In genomic region chr2:210410542-210410941, GRCh38 we compare ENCODE assay signal across 32 cellular contexts.
A peak's percentile ranks its signal among the peaks of the same experiment; 100 is the strongest.
DNase-seq lines count a peak whose midpoint lies in the region; ATAC-seq, FAIRE-seq and TF ChIP-seq lines count a peak whose summit lies in the region.
"Had no signal": no experiment of that assay in that cellular context is flagged by ENCODE, and none has a peak within 500 bp of the region (broad histone marks: within the 10 kb centered on the region; RNA-seq: fewer than 3 reads in every experiment).

No MANE protein-coding gene starts in this region.

- H3K27me3 ChIP-seq in HepG2 (ENCODE audit: control insufficient read depth in 1 of 2, insufficient read depth in 2 of 2, low read length in 2 of 2) (no peaks in the 10 kb centered on the region; a peak in 1 of 5 replicates), right lobe of liver (no peaks in the 10 kb centered on the region), IMR-90 (ENCODE audit: control insufficient read depth, insufficient read depth, low read length) (no peaks in the 10 kb centered on the region)
- H3K27me3 ChIP-seq: BE2C; BLaER1; BLaER1 treated with 17β-estradiol and CSF1 and Interleukin-3, amounts not matched to agents 10 nM and 100 nM had no signal

- POLR2A ChIA-PET in HepG2 (lab: Yijun Ruan, JAX) (no interaction called here), A549 (lab: Yijun Ruan, JAX) (no interaction called here), IMR-90 (lab: Charles Lee; ENCODE audit: unreplicated experiment) (no interaction called here)

- H3K4ac ChIP-seq in IMR-90 (ENCODE audit: low read depth, low read length): no peak overlapping the region

- H3K4me1 ChIP-seq in HepG2 (ENCODE audit: insufficient read depth, low read length) (no peaks in the 10 kb centered on the region), right lobe of liver (no peaks in the 10 kb centered on the region), A549 (no peaks in the 10 kb centered on the region), IMR-90 (ENCODE audit: control insufficient read depth, insufficient read depth, low read length) (no peaks in the 10 kb centered on the region)
- H3K4me1 ChIP-seq: BE2C, Caco-2 had no signal

- no peak overlapping the region for H2BK15ac ChIP-seq in IMR-90 (ENCODE audit: low read depth, low read length)

- H3K9me3 ChIP-seq in HepG2 (ENCODE audit: low read length): no peaks in the 10 kb centered on the region
- H3K9me3 ChIP-seq in right lobe of liver: no peaks in the 10 kb centered on the region
- no peaks in the 10 kb centered on the region for H3K9me3 ChIP-seq in A549
- no peaks in the 10 kb centered on the region for H3K9me3 ChIP-seq in IMR-90 (ENCODE audit: control insufficient read depth, insufficient read depth, low read length)
- H3K9me3 ChIP-seq: BE2C, BLaER1, Caco-2 had no signal

- dilution Hi-C loops in IMR-90 (cut with HindIII; ENCODE audit: low sequenced_read_pairs, unreplicated experiment): no loop called here

- WGBS in HepG2 (ENCODE audit: low lambda C conversion rate): 2% methylated on average over 1 of the region's 1 CpG
- WGBS in right lobe of liver (ENCODE audit: insufficient coverage, low coverage, low lambda C conversion rate, missing lambda C conversion rate): 42% methylated on average over 1 of the region's 1 CpG
- 0% methylated on average over 1 of the region's 1 CpG for WGBS in A549 (ENCODE audit: missing lambda C conversion rate)
- no CpG with 5 or more reads among the region's 1 CpG for WGBS in IMR-90 (ENCODE audit: extremely low coverage in 2 of 2, insufficient read length in 1 of 2), 2 experiments

- H3K18ac ChIP-seq in IMR-90 (ENCODE audit: low read depth, low read length): no peak overlapping the region

- no peak overlapping the region for H3K4me2 ChIP-seq in HepG2 (ENCODE audit: low read depth, low read length)
- H3K4me2 ChIP-seq in A549: no peak overlapping the region
- no peak overlapping the region for H3K4me2 ChIP-seq in IMR-90 (ENCODE audit: low read depth, low read length)
- H3K4me2 ChIP-seq: BLaER1; BLaER1 treated with 17β-estradiol and CSF1 and Interleukin-3, amounts not matched to agents 10 nM and 100 nM had no signal

- no peaks in the 10 kb centered on the region for H3K79me2 ChIP-seq in HepG2 (ENCODE audit: insufficient read depth, low read length)

- H4K8ac ChIP-seq in IMR-90 (ENCODE audit: low read depth in 2 of 2, low read length in 2 of 2): no peak overlapping the region

- H2AK9ac ChIP-seq in IMR-90 (replicated peaks; ENCODE audit: low read depth, low read length, poor library complexity): no peak overlapping the region

- in situ Hi-C loops in HepG2 (cut with HindIII; ENCODE audit: extremely low pct_ligation_motif_present, low pct_unique_long_range_greater_than_20kb): no loop called here
- in situ Hi-C loops in IMR-90 (cut with MboI; ENCODE audit: low sequenced_read_pairs): no loop called here

- H3K9ac ChIP-seq in HepG2 (ENCODE audit: insufficient read depth, low read depth, low read length): no peak overlapping the region
- H3K9ac ChIP-seq in IMR-90 (ENCODE audit: low read depth, low read length): no peak overlapping the region
- H3K9ac ChIP-seq: BLaER1; BLaER1 treated with 17β-estradiol and CSF1 and Interleukin-3, amounts not matched to agents 10 nM and 100 nM had no signal

- H4K20me1 ChIP-seq in HepG2 (ENCODE audit: insufficient read depth, low read length) (no peaks in the 10 kb centered on the region), IMR-90 (ENCODE audit: insufficient read depth, low read length) (no peaks in the 10 kb centered on the region)
- H4K20me1 ChIP-seq: BLaER1; BLaER1 treated with 17β-estradiol and CSF1 and Interleukin-3, amounts not matched to agents 10 nM and 100 nM had no signal

- no peak overlapping the region for H2BK120ac ChIP-seq in IMR-90 (ENCODE audit: low read depth, low read length)

- ATAC-seq in HepG2 (no peak), right lobe of liver (no peak), A549 (no peak), IMR-90 (ENCODE audit: low read depth) (no peak)
- ATAC-seq: CD8-positive, alpha-beta T cell had no signal

- H3K79me1 ChIP-seq in IMR-90 (ENCODE audit: low read depth in 1 of 2, low read length in 2 of 2): no peaks in the 10 kb centered on the region

- no peak overlapping the region for H2AK5ac ChIP-seq in IMR-90 (ENCODE audit: low read depth, low read length)

- H4K91ac ChIP-seq in IMR-90 (ENCODE audit: insufficient read depth, low read depth, low read length): no peak overlapping the region

- no peak overlapping the region for H4K5ac ChIP-seq in IMR-90 (ENCODE audit: low read depth, low read length)

- H3K36me3 ChIP-seq in HepG2 (replicated peaks in 1 of 2; ENCODE audit: control insufficient read depth in 1 of 2, insufficient read depth in 2 of 2, low read length in 2 of 2) (no peaks in the 10 kb centered on the region), right lobe of liver (no peaks in the 10 kb centered on the region), IMR-90 (ENCODE audit: control insufficient read depth, insufficient read depth, low read length) (no peaks in the 10 kb centered on the region)
- H3K36me3 ChIP-seq: BE2C; BLaER1; BLaER1 treated with 17β-estradiol and CSF1 and Interleukin-3, amounts not matched to agents 10 nM and 100 nM had no signal

- H3K4me3 ChIP-seq in HepG2 (replicated peaks in 1 of 3; ENCODE audit: insufficient read depth in 1 of 3, low read depth in 2 of 3, low read length in 3 of 3) (no peak overlapping the region), right lobe of liver (no peak overlapping the region), A549 (no peak overlapping the region), IMR-90 (ENCODE audit: insufficient read depth, low read depth, low read length) (no peak overlapping the region), coronary artery (no peak overlapping the region)
- H3K4me3 ChIP-seq: BLaER1; BLaER1 treated with 17β-estradiol and CSF1 and Interleukin-3, amounts not matched to agents 10 nM and 100 nM had no signal

- CTCF ChIA-PET in HepG2 (lab: Yijun Ruan, JAX; ENCODE audit: low intra/inter-chr PET ratio, low total read pairs) (no interaction called here), A549 (lab: Yijun Ruan, JAX) (no interaction called here), IMR-90 (lab: Yijun Ruan, JAX) (interaction anchor here (0.6 to 0.7 kb wide), 2 partner anchors 48 to 1847 kb away, joined by 3 to 5 read pairs; no protein-coding TSS in a partner anchor)

- H2AFZ ChIP-seq in HepG2 (ENCODE audit: low read length): no peak overlapping the region
- H2AFZ ChIP-seq in IMR-90 (replicated peaks; ENCODE audit: low read length, poor library complexity): no peak overlapping the region

- FAIRE-seq in HepG2 (lab: Jason Lieb, UNC) (no peak), A549 (lab: Jason Lieb, UNC) (no peak)
- FAIRE-seq: A204.1, D721Med had no signal

- H2BK20ac ChIP-seq in IMR-90 (ENCODE audit: low read depth, low read length): no peak overlapping the region

- TF ChIP-seq POLR2A in HepG2 (IDR thresholded peaks at IDR 0.05; ENCODE audit: insufficient read depth in 1 of 2, low read depth in 2 of 2, low read length in 2 of 2) (no peak), right lobe of liver (IDR thresholded peaks at IDR 0.05) (no peak), A549 (IDR thresholded peaks at IDR 0.05; ENCODE audit: low read length) (no peak), IMR-90 (IDR thresholded peaks at IDR 0.05; ENCODE audit: low read depth, low read length) (no peak)

- BruUV-seq in HepG2 (replicated peaks; lab: Mats Ljungman, UMichigan) (no TSS peak), IMR-90 (replicated peaks; lab: Mats Ljungman, UMichigan) (no TSS peak)

- H3K9me1 ChIP-seq in IMR-90 (ENCODE audit: insufficient read depth, low read length): no peaks in the 10 kb centered on the region

- no peak overlapping the region for H2BK5ac ChIP-seq in IMR-90 (ENCODE audit: low read depth, low read length, poor library complexity, severe bottlenecking)

- DNase-seq in HepG2 (ENCODE audit: low spot score) (no peak), right lobe of liver (no peak), A549 (ENCODE audit: low read depth in 1 of 2, low spot score in 1 of 2) (no peak), IMR-90 (no peak), retina (no peak), coronary artery (ENCODE audit: low spot score) (no peak)
- DNase-seq: 8988T; ACHN; AML-193; BE2C; C1 segment of cervical spinal cord; Caco-2; Calu3; CD4-positive, alpha-beta memory T cell; CD4-positive, alpha-beta T cell; CD4-positive, CD25-positive, alpha-beta regulatory T cell; CD8-positive, alpha-beta memory T cell; CD8-positive, alpha-beta T cell; COR-L47; DMS 273 treated with DMSO at 0.1 percent for 48 hours; DMS153; DMS53; DMS79; DMS79 treated with DMSO at 0.1 percent for 48 hours; DND-41; EL had no signal

- intact Hi-C loops in HepG2 (cut with micrococcal nuclease; ENCODE audit: unreplicated experiment) (loop anchor here (1.0 kb wide), 1 partner anchor 35 kb away; no protein-coding TSS in a partner anchor), right lobe of liver (cut with DNase I) (no loop called here), IMR-90 (cut with micrococcal nuclease) (no loop called here)

- H3K27ac ChIP-seq in HepG2 (ENCODE audit: extremely low read length, insufficient read depth, low read length) (no peak overlapping the region), right lobe of liver (no peak overlapping the region), A549 (no peak overlapping the region), IMR-90 (ENCODE audit: insufficient read depth, low read length) (no peak overlapping the region), coronary artery (no peak overlapping the region)
- H3K27ac ChIP-seq: 22Rv1; BLaER1; BLaER1 treated with 17β-estradiol and CSF1 and Interleukin-3, amounts not matched to agents 10 nM and 100 nM; C4-2B had no signal

- H3K23ac ChIP-seq in IMR-90 (ENCODE audit: low read depth, low read length): no peak overlapping the region

- TF ChIP-seq CTCF in HepG2 (CRISPR knock-in tag; IDR thresholded peaks at IDR 0.05): no peak
- TF ChIP-seq CTCF in right lobe of liver (IDR thresholded peaks at IDR 0.05): no peak
- no peak for TF ChIP-seq CTCF in A549 (IDR thresholded peaks at IDR 0.05)
- no peak for TF ChIP-seq CTCF in IMR-90 (conservative IDR thresholded peaks at IDR 0.05; ENCODE audit: low read depth, low read length)
- TF ChIP-seq CTCF in coronary artery (IDR thresholded peaks at IDR 0.05): no peak

- no peak for TF ChIP-seq EP300 in HepG2 (IDR thresholded peaks at IDR 0.05; ENCODE audit: low read depth in 2 of 2, low read length in 2 of 2)
- no peak for TF ChIP-seq EP300 in HepG2 (CRISPR knock-in tag; IDR thresholded peaks at IDR 0.05; ENCODE audit: borderline replicate concordance)
- TF ChIP-seq EP300 in A549 (IDR thresholded peaks at IDR 0.05): no peak

- no peak overlapping the region for H3K14ac ChIP-seq in IMR-90 (replicated peaks; ENCODE audit: low read depth, low read length)

- no peak overlapping the region for H3K56ac ChIP-seq in IMR-90 (ENCODE audit: extremely low read depth, insufficient read depth, low read length)

- no peak for TF ChIP-seq RAD21 in HepG2 (CRISPR knock-in tag; IDR thresholded peaks at IDR 0.05)
- TF ChIP-seq RAD21 in A549 (conservative IDR thresholded peaks at IDR 0.05 in 1 of 2, IDR thresholded peaks at IDR 0.05 in 1 of 2): no peak
- TF ChIP-seq RAD21 in IMR-90 (IDR thresholded peaks at IDR 0.05; ENCODE audit: low read length): no peak

TF ChIP-seq in A549, 52 proteins besides CTCF, POLR2A, EP300 and RAD21 (continues in another document):
- TF ChIP-seq MAFK (IDR thresholded peaks at IDR 0.05; ENCODE audit: partially characterized antibody) (peak; percentile 57), HOXB5 (CRISPR knock-in tag; IDR thresholded peaks at IDR 0.05) (no peak)

TF ChIP-seq in IMR-90, 13 proteins besides CTCF, POLR2A, EP300 and RAD21 (continues in another document):
- TF ChIP-seq MXI1 (IDR thresholded peaks at IDR 0.05; ENCODE audit: borderline replicate concordance, low read depth, low read length): no peak

Comparison
In these comparisons a context has a peak if more than half of its experiments do, and no peak if none do; other contexts are left out.
1. Of the 38 proteins assayed by ChIP-seq in both HepG2 and A549: peak only in HepG2: none; only in A549: none; in both: MAFK; in neither: 37.